21 cellular contexts compared by ENCODE assay signal in genomic region chr3:46624533-46624932, GRCh38. TPM values are rescaled to one million over a fixed set of nuclear protein-coding genes. Genes with fewer than 3 reads are reported as not detected.
DNase-seq lines count a peak whose midpoint lies in the region; ATAC-seq, FAIRE-seq and TF ChIP-seq lines count a peak whose summit lies in the region.
"Had no signal": no experiment of that assay in that cellular context is flagged by ENCODE, and none has a peak within 500 bp of the region (broad histone marks: within the 10 kb centered on the region; RNA-seq: fewer than 3 reads in every experiment).

No MANE protein-coding gene starts in this region.

- H2BK12ac ChIP-seq in H1 (ENCODE audit: low read depth, low read length), result no peak overlapping the region

- H3K18ac ChIP-seq in H1 (ENCODE audit: extremely low read depth, low read length), result no peak overlapping the region

- no peaks in the 10 kb centered on the region for H3F3A ChIP-seq in neural cell (ENCODE audit: insufficient read depth, low read length, poor library complexity, severe bottlenecking)

- H3K14ac ChIP-seq in H1 (ENCODE audit: insufficient read length), result no peak overlapping the region

- H2BK5ac ChIP-seq in H1 (ENCODE audit: low read depth, low read length), result no peak overlapping the region

- H2BK15ac ChIP-seq in H1 (ENCODE audit: low read length), result no peak overlapping the region

- H3K4me2 ChIP-seq in H1 (ENCODE audit: insufficient read depth in 1 of 2, low read depth in 2 of 2, low read length in 2 of 2) (no peak overlapping the region), neural cell (ENCODE audit: low read length) (no peak overlapping the region)
- H3K4me2 ChIP-seq: GM23338 had no signal

- TF ChIP-seq EP300 in H1 (IDR thresholded peaks at IDR 0.05; ENCODE audit: borderline replicate concordance in 1 of 2, low read depth in 2 of 2, low read length in 2 of 2), result no peak
- peak; percentile 95 for TF ChIP-seq EP300 in neural cell (conservative IDR thresholded peaks at IDR 0.05; ENCODE audit: poor library complexity, severe bottlenecking)

- H2BK20ac ChIP-seq in H1 (ENCODE audit: low read length), result 0 out of 2 replicates have a peak overlapping the region, but pooled peaks have one; percentile 34

- no peak overlapping the region for H3K4ac ChIP-seq in H1 (replicated peaks; ENCODE audit: insufficient read length, low read depth, low read length)

- H4K91ac ChIP-seq in H1 (replicated peaks; ENCODE audit: insufficient read length, low read length), result no peak overlapping the region

- 80% methylated on average over 2 of the region's 2 CpGs; no CpG with 5 or more reads in 1 of the 2 experiments for WGBS in H1 (ENCODE audit: extremely low coverage in 1 of 2, insufficient coverage in 1 of 2, insufficient read length in 1 of 2, insufficient replicate concordance in 2 of 2, low coverage in 1 of 2, low lambda C conversion rate in 2 of 2, missing lambda C conversion rate in 1 of 2), 2 experiments

- H3K4me3 Mint-ChIP-seq in natural killer cell, result no peak overlapping the region
- H3K4me3 Mint-ChIP-seq: CD4-positive, alpha-beta memory T cell; GM23338; HFFc6 had no signal

- H4K20me1 ChIP-seq in H1 (replicated peaks in 1 of 2; ENCODE audit: control insufficient read depth in 1 of 2, insufficient read depth in 2 of 2, low read length in 2 of 2), result no peaks in the 10 kb centered on the region
- H4K20me1 ChIP-seq in neural cell (ENCODE audit: insufficient read depth), result no peaks in the 10 kb centered on the region

- H3K27me3 ChIP-seq in HUES48 (ENCODE audit: control insufficient read depth, insufficient read depth, low read length) (no peaks in the 10 kb centered on the region), H1 (replicated peaks in 1 of 4; ENCODE audit: control insufficient read depth in 3 of 4, extremely low read depth in 1 of 4, insufficient read depth in 3 of 4, low read length in 3 of 4) (no peaks in the 10 kb centered on the region), neural cell (ENCODE audit: insufficient read depth, low read depth, low read length) (no peaks in the 10 kb centered on the region)

- H3K4me3 ChIP-seq in HUES48 (ENCODE audit: low read depth, low read length) (no peak overlapping the region), H1 (ENCODE audit: extremely low read depth in 1 of 4, insufficient read depth in 2 of 4, low read depth in 3 of 4, low read length in 4 of 4) (no peak overlapping the region), neural cell (ENCODE audit: low read length) (no peak overlapping the region)
- H3K4me3 ChIP-seq: GM23338, HAP-1 had no signal

- no peak for ATAC-seq in natural killer cell
- ATAC-seq in left lobe of liver, result no peak
- ATAC-seq: GM23338 had no signal

- TF ChIP-seq CTCF in H1 (IDR thresholded peaks at IDR 0.05; ENCODE audit: control extremely low read depth in 1 of 3, insufficient read depth in 1 of 3, low read depth in 1 of 3, low read length in 3 of 3) (no peak), neural cell (IDR thresholded peaks at IDR 0.05; ENCODE audit: poor library complexity, severe bottlenecking) (no peak), natural killer cell (IDR thresholded peaks at IDR 0.05) (no peak)

- H3K79me2 ChIP-seq in H1 (ENCODE audit: control insufficient read depth in 1 of 2, insufficient read depth in 2 of 2, low read length in 2 of 2) (no peaks in the 10 kb centered on the region), neural cell (replicated peaks; ENCODE audit: insufficient read depth, low read length) (no peaks in the 10 kb centered on the region)

- H3K23ac ChIP-seq in H1 (ENCODE audit: insufficient read length), result no peak overlapping the region

- POLR2A ChIA-PET in H1 (lab: Charles Lee; ENCODE audit: partially characterized antibody), result interaction anchor here (0.8 to 1.8 kb wide), 4 partner anchors 10 to 47 kb away, joined by 3 to 7 read pairs (median 4); a partner anchor contains a TSS

- H4K5ac ChIP-seq in H1 (ENCODE audit: insufficient read length, low read depth, low read length), result no peak overlapping the region

- H3K9me3 ChIP-seq in HUES48 (ENCODE audit: control insufficient read depth, insufficient read depth, low read length) (no peaks in the 10 kb centered on the region), H1 (ENCODE audit: insufficient read depth in 2 of 2, low read depth in 1 of 2, low read length in 1 of 2) (no peaks in the 10 kb centered on the region), neural cell (ENCODE audit: low read length) (no peaks in the 10 kb centered on the region)
- H3K9me3 ChIP-seq: HAP-1 had no signal

- H3K27ac Mint-ChIP-seq in natural killer cell, result no peak overlapping the region
- H3K27ac Mint-ChIP-seq: CD4-positive, alpha-beta memory T cell; GM23338; HFFc6 had no signal

- no peaks in the 10 kb centered on the region; the same call in 1 of the 2 replicates for H3K23me2 ChIP-seq in H1 (ENCODE audit: low read depth, low read length)

- no peak overlapping the region for H2AFZ ChIP-seq in H1 (ENCODE audit: low read length)
- H2AFZ ChIP-seq in neural cell (ENCODE audit: low read depth, low read length), result no peak overlapping the region

- no peak overlapping the region for H3K56ac ChIP-seq in H1 (replicated peaks; ENCODE audit: insufficient read length, low read depth, low read length)

- H3K36me3 ChIP-seq in HUES48 (ENCODE audit: control insufficient read depth, insufficient read depth, low read length) (no peaks in the 10 kb centered on the region), H1 (ENCODE audit: control insufficient read depth in 2 of 4, insufficient read depth in 4 of 4, low read length in 3 of 4) (no peaks in the 10 kb centered on the region), neural cell (ENCODE audit: insufficient read depth, low read length) (no peaks in the 10 kb centered on the region)
- H3K36me3 ChIP-seq: HAP-1 had no signal

- H3K27ac ChIP-seq in HUES48 (ENCODE audit: low read depth, low read length) (peak overlapping the region; percentile 11), H1 (ENCODE audit: low read depth, low read length) (no peak overlapping the region), neural cell (ENCODE audit: low read length) (no peak overlapping the region)

- H3K4me1 Mint-ChIP-seq in natural killer cell, result peaks cover 0 to 4% of the 10 kb centered on the region in 2 donors

- H3K9me2 ChIP-seq in neural cell (ENCODE audit: insufficient read depth, low read length), result no peaks in the 10 kb centered on the region

- no peak overlapping the region for H3K9ac ChIP-seq in HUES48 (ENCODE audit: low read depth, low read length)
- no peak overlapping the region for H3K9ac ChIP-seq in H1 (replicated peaks in 1 of 4; ENCODE audit: extremely low read depth in 1 of 4, low read depth in 3 of 4, low read length in 3 of 4)
- no peak overlapping the region for H3K9ac ChIP-seq in neural cell (ENCODE audit: low read length)

- no peaks in the 10 kb centered on the region for H3K9me3 Mint-ChIP-seq in natural killer cell
- H3K9me3 Mint-ChIP-seq: CD4-positive, alpha-beta memory T cell; GM23338; HFFc6 had no signal

- no peaks in the 10 kb centered on the region for H3K79me1 ChIP-seq in H1 (ENCODE audit: low read depth, low read length)

- H3K36me3 Mint-ChIP-seq in natural killer cell, result no peaks in the 10 kb centered on the region
- H3K36me3 Mint-ChIP-seq: CD4-positive, alpha-beta memory T cell had no signal

- CTCF ChIA-PET in H1 (lab: Charles Lee; ENCODE audit: partially characterized antibody), result interaction anchor here (0.6 to 1.7 kb wide), 8 partner anchors 10 to 1999 kb away, joined by 3 to 11 read pairs (median 4); no protein-coding TSS in a partner anchor

- no peak overlapping the region for H4K8ac ChIP-seq in H1 (ENCODE audit: extremely low read depth, insufficient read depth, low read length)

- TF ChIP-seq POLR2A in H1 (IDR thresholded peaks at IDR 0.05; ENCODE audit: control extremely low read depth in 1 of 2, low read depth in 2 of 2, low read length in 2 of 2), result no peak

- DNase-seq in H1 (ENCODE audit: low read depth in 1 of 2, low spot score in 2 of 2) (no peak), natural killer cell (no peak), left lobe of liver (ENCODE audit: low spot score) (no peak), superior temporal gyrus (ENCODE audit: extremely low spot score) (no peak)
- DNase-seq: C1 segment of cervical spinal cord; Calu3; CD4-positive, alpha-beta memory T cell; COR-L47; DMS79 treated with DMSO at 0.1 percent for 48 hours; HFFc6 had no signal

- H3K27me3 Mint-ChIP-seq in natural killer cell (ENCODE audit: low read depth in 2 of 2), result peaks cover 22 to 27% of the 10 kb centered on the region in 2 donors

- H2BK120ac ChIP-seq in H1 (replicated peaks; ENCODE audit: low read depth, low read length), result no peak overlapping the region

- TF ChIP-seq RAD21 in H1 (IDR thresholded peaks at IDR 0.05 in 1 of 2, conservative IDR thresholded peaks at IDR 0.05 in 1 of 2; ENCODE audit: low read depth in 2 of 2, low read length in 2 of 2), result no peak
- TF ChIP-seq RAD21 in neural cell (conservative IDR thresholded peaks at IDR 0.05), result no peak

- H3K4me1 ChIP-seq in HUES48 (ENCODE audit: control insufficient read depth, insufficient read depth, low read length), result peaks cover 33% of the 10 kb centered on the region
- H3K4me1 ChIP-seq in H1 (replicated peaks in 1 of 4; ENCODE audit: control insufficient read depth in 3 of 4, insufficient read depth in 4 of 4, low read length in 3 of 4), result peaks cover 4 to 14% (median 10%) of the 10 kb centered on the region in 4 experiments

- intact Hi-C loops in natural killer cell (cut with micrococcal nuclease), result no loop called here

- no peak overlapping the region for H2AK5ac ChIP-seq in H1 (ENCODE audit: low read depth, low read length)

- FAIRE-seq in H1 (lab: Jason Lieb, UNC), result no peak
- FAIRE-seq: G401.6, GM19239, H54 had no signal

RNA-seq across cellular contexts. Expression of gene FAM240A, which starts 12.2 kb away (rescaled TPM):
- 0.17 TPM in 1 of 2 replicates, not detected in the other for total RNA-seq in H1 (2021; fragmentation: NEBNext Ultra II Directional; extraction: Animal tissue kit (Norgen Biotek cat#: 25700))
- polyA plus RNA-seq in H1 (2011; rRNA removed) (0.06 and 0.08 TPM in 2 replicates), neural cell (not detected in 2 replicates)
- 0.12 TPM for polyA plus RNA-seq in H1 (2011; cell fraction: cytosol; rRNA removed)
- polyA plus RNA-seq in H1 (2011; cell fraction: nucleus; rRNA removed), result not detected
- 0.16 to 0.32 TPM (median 0.16 TPM) in 3 of 4 replicates, not detected in the other for polyA plus RNA-seq in H1 (2012, experiment 1 of 2)
- polyA plus RNA-seq in H1 (2012, experiment 2 of 2), result not detected
- polyA plus RNA-seq in H1 (2013, experiment 1 of 2), result 0.08 TPM
- 0.11 TPM for polyA plus RNA-seq in H1 (2013, experiment 2 of 2)
- polyA minus RNA-seq in H1 (2011; rRNA and poly(A)+ RNA removed), result not detected in 2 replicates
- not detected for polyA minus RNA-seq in H1 (2011; cell fraction: cytosol; rRNA and poly(A)+ RNA removed)
- polyA minus RNA-seq in H1 (2011; cell fraction: nucleus; rRNA and poly(A)+ RNA removed), result not detected
- polyA minus RNA-seq in neural cell, result not detected in 2 replicates
- total RNA-seq in natural killer cell (not detected), left lobe of liver (not detected)
- total RNA-seq: A172; A673; Calu3; CD4-positive, alpha-beta memory T cell; Daoy; GM23338; HFFc6 had no signal
- polyA plus RNA-seq: BJ; CD4-positive, alpha-beta memory T cell had no signal

RNA-seq across cellular contexts. Expression of gene LRRC2, which starts 58.4 kb away (rescaled TPM):
- total RNA-seq in H1 (2021; fragmentation: NEBNext Ultra II Directional; extraction: Animal tissue kit (Norgen Biotek cat#: 25700)), result 6.4 and 7.3 TPM in 2 replicates
- polyA plus RNA-seq in H1 (2011; rRNA removed) (1.2 and 1.4 TPM in 2 replicates), neural cell (not detected in 2 replicates)
- polyA plus RNA-seq in H1 (2011; cell fraction: cytosol; rRNA removed), result 2.8 TPM
- 2.9 TPM for polyA plus RNA-seq in H1 (2011; cell fraction: nucleus; rRNA removed)
- polyA plus RNA-seq in H1 (2012, experiment 1 of 2), result 2.8 to 3.4 TPM (median 3.1 TPM) in 4 replicates
- 0.24 TPM for polyA plus RNA-seq in H1 (2012, experiment 2 of 2)
- polyA plus RNA-seq in H1 (2013, experiment 1 of 2), result 3.9 TPM
- polyA plus RNA-seq in H1 (2013, experiment 2 of 2), result 3.5 TPM
- polyA minus RNA-seq in H1 (2011; rRNA and poly(A)+ RNA removed), result 3.5 and 4.9 TPM in 2 replicates
- 1.9 TPM for polyA minus RNA-seq in H1 (2011; cell fraction: cytosol; rRNA and poly(A)+ RNA removed)
- 7.9 TPM for polyA minus RNA-seq in H1 (2011; cell fraction: nucleus; rRNA and poly(A)+ RNA removed)
- polyA minus RNA-seq in neural cell, result not detected in 2 replicates
- total RNA-seq in natural killer cell (under 1 TPM in 1 of 3 donors, not detected in 2; 0.18 TPM), left lobe of liver (7.4 TPM)
- total RNA-seq: A172, Calu3 had no signal
